In genomic region chr11:76553554-76554476, GRCh38 we compare ENCODE assay signal across 20 cellular contexts.
"Had no signal": no experiment of that assay in that cellular context is flagged by ENCODE, and none has a peak within 500 bp of the region (broad histone marks: within the 10 kb centered on the region; RNA-seq: fewer than 3 reads in every experiment).

No MANE protein-coding gene starts in this region.

- H3K36me3 ChIP-seq: breast epithelium, SJSA1 had no signal

- DNase-seq: activated CD4-positive, alpha-beta T cell treated with anti-CD3 and anti-CD28 coated beads, Interleukin-2, amount 50 U/mL, for 48 hours; activated CD4-positive, CD25-positive, alpha-beta regulatory T cell treated with anti-CD3 and anti-CD28 coated beads, Interleukin-2, amount 50 U/mL, for 72 hours; activated naive CD4-positive, alpha-beta T cell treated with Interleukin-2 at 50 U/mL for 16 hours; anterior cingulate cortex; dorsolateral prefrontal cortex; nephron progenitor cell; occipital lobe; stimulated activated CD4-positive, alpha-beta T cell treated with anti-CD3 and anti-CD28 coated beads, Interleukin-15, amount 100 ng/mL, for 24 hours; stimulated activated CD4-positive, alpha-beta T cell treated with anti-CD3 and anti-CD28 coated beads, Interleukin-4, amount 100 ng/mL, for 1 hour; stimulated activated naive CD4-positive, alpha-beta T cell treated with Interleukin-2 at 50 U/mL for 16 hours; SW 1271; upper lobe of left lung had no signal

- H3K27ac ChIP-seq: breast epithelium, dorsolateral prefrontal cortex, right atrium auricular region, SJSA1, suprapubic skin, upper lobe of left lung had no signal

- H3K4me1 ChIP-seq: breast epithelium, right atrium auricular region, suprapubic skin had no signal

- H3K4me3 ChIP-seq: breast epithelium, dorsolateral prefrontal cortex, right atrium auricular region, SJSA1, suprapubic skin, upper lobe of left lung had no signal

- H3K4me3 Mint-ChIP-seq: activated T-helper 1 cell treated with anti-CD3 and anti-CD28 coated beads, Interleukin-12 subunit alpha, Interleukin-12 subunit beta, Interleukin-2, Interleukin-4 antibody, amounts not matched to agents 30 ng/mL and 10 ng/mL and 1 ng/mL, durations not matched to agents 14 hours and 24 hours and 36 hours; endodermal cell; nephron progenitor cell; T-helper 2 cell treated with Interferon-gamma antibody and Interleukin-4, amounts not matched to agents 5 μg/mL and 100 μg/mL, for 36 hours had no signal

- H3K9me3 Mint-ChIP-seq: activated T-helper 1 cell treated with anti-CD3 and anti-CD28 coated beads, Interleukin-12 subunit alpha, Interleukin-12 subunit beta, Interleukin-2, Interleukin-4 antibody, amounts not matched to agents 30 ng/mL and 10 ng/mL and 1 ng/mL, durations not matched to agents 14 hours and 24 hours and 36 hours had no signal

- H3K9me3 ChIP-seq: breast epithelium, right atrium auricular region, SJSA1, suprapubic skin, upper lobe of left lung had no signal

- H3K27ac Mint-ChIP-seq: activated T-helper 1 cell treated with anti-CD3 and anti-CD28 coated beads, Interleukin-12 subunit alpha, Interleukin-12 subunit beta, Interleukin-2, Interleukin-4 antibody, amounts not matched to agents 30 ng/mL and 10 ng/mL and 1 ng/mL, durations not matched to agents 14 hours and 24 hours and 36 hours; endodermal cell; nephron progenitor cell; progenitor cell of endocrine pancreas; T-helper 2 cell treated with Interferon-gamma antibody and Interleukin-4, amounts not matched to agents 5 μg/mL and 100 μg/mL, for 36 hours had no signal

- H3K27me3 ChIP-seq: breast epithelium, dorsolateral prefrontal cortex, right atrium auricular region, SJSA1, suprapubic skin, upper lobe of left lung had no signal
